In genomic region chr4:25938251-25939186, GRCh38 we compare ENCODE assay signal across 8 cellular contexts. TPM values are rescaled to one million over a fixed set of nuclear protein-coding genes. Genes with fewer than 3 reads are reported as not detected.
A peak's percentile ranks its signal among the peaks of the same experiment; 100 is the strongest.
DNase-seq lines count a peak whose midpoint lies in the region; ATAC-seq and TF ChIP-seq lines count a peak whose summit lies in the region.

No MANE protein-coding gene starts in this region.

- no peak overlapping the region for H3K27ac ChIP-seq in caudate nucleus (ENCODE audit: low read depth, low read length)

- ATAC-seq in HG03064 (IDR thresholded peaks at IDR 0.05; ENCODE audit: low read depth, unreplicated experiment) (peak; percentile 94), mucosa of descending colon (peak; percentile 8)

- no peaks in the 10 kb centered on the region for H3K36me3 ChIP-seq in mucosa of descending colon (ENCODE audit: low read depth)

- no peaks in the 10 kb centered on the region for H3K4me1 ChIP-seq in mucosa of descending colon (ENCODE audit: low read depth)

- TF ChIP-seq CTCF in mucosa of descending colon (IDR thresholded peaks at IDR 0.05) = no peak

- peak; percentile 21 for DNase-seq in stimulated activated CD4-positive, alpha-beta T cell treated with anti-CD3 and anti-CD28 coated beads, Interleukin-12 subunit alpha, Interleukin-12 subunit beta, amount 100 ng/mL, for 4 hours
- no peak for DNase-seq in stimulated activated CD4-positive, alpha-beta T cell treated with anti-CD3 and anti-CD28 coated beads, Interleukin-4, amount 100 ng/mL, for 4 hours
- DNase-seq in activated CD8-positive, alpha-beta memory T cell treated with anti-CD3 and anti-CD28 coated beads, Interleukin-2, amount 50 U/mL, for 24 hours (ENCODE audit: extremely low read depth) = peak; percentile 15
- DNase-seq in mucosa of descending colon (no peak), NCI-H226 (no peak), caudate nucleus (lab: John Stamatoyannopoulos, UW) (no peak), RPMI8226 (no peak)

- no peaks in the 10 kb centered on the region for H3K9me3 ChIP-seq in mucosa of descending colon

- no peak overlapping the region for H3K4me3 ChIP-seq in mucosa of descending colon

- intact Hi-C loops in mucosa of descending colon (cut with DNase I, micrococcal nuclease) = no loop called here

RNA-seq across cellular contexts. Expression of gene SMIM20, which starts 24.5 kb away (rescaled TPM):
- total RNA-seq in mucosa of descending colon = 10 to 100 TPM; 28.1 to 36.0 (median 28.7) TPM

Comparison
In these comparisons a context has a peak if more than half of its experiments do, and no peak if none do; other contexts are left out.
1. DNase-seq: peak in stimulated activated CD4-positive, alpha-beta T cell treated with anti-CD3 and anti-CD28 coated beads, Interleukin-12 subunit alpha, Interleukin-12 subunit beta, amount 100 ng/mL, for 4 hours (single experiment) and activated CD8-positive, alpha-beta memory T cell treated with anti-CD3 and anti-CD28 coated beads, Interleukin-2, amount 50 U/mL, for 24 hours (single experiment); none in stimulated activated CD4-positive, alpha-beta T cell treated with anti-CD3 and anti-CD28 coated beads, Interleukin-4, amount 100 ng/mL, for 4 hours (0 of 2), mucosa of descending colon (0 of 3), NCI-H226 (single experiment), caudate nucleus (0 of 61) and RPMI8226 (single experiment).